17 cellular contexts compared by ENCODE assay signal in the genomic region with DNA sequence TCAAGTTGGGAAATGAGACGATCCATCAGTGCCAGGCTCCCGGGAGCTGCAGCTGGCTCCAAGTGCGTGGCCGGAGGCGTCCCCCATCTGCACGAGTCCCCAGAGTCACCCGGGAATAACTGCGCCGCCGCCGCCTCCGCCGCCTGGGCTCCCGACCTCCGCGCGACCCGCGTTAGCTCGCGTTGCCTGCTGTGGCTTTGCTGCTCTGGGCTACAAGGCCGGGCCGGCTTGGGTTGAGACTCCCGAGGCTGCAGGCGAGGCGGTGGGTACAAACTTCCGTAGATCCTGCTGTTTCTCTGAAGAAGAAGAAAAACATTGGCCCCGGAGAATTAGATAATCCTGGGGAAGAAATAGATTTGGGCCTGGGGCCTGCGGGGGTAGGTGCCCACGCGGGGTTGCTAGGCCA. TPM values are rescaled to one million over a fixed set of nuclear protein-coding genes. Genes with fewer than 3 reads are reported as not detected.
A peak's percentile ranks its signal among the peaks of the same experiment; 100 is the strongest.
DNase-seq lines count a peak whose midpoint lies in the region; ATAC-seq and TF ChIP-seq lines count a peak whose summit lies in the region.
"Had no signal": no experiment of that assay in that cellular context is flagged by ENCODE, and none has a peak within 500 bp of the region (broad histone marks: within the 10 kb centered on the region; RNA-seq: fewer than 3 reads in every experiment).

No MANE protein-coding gene starts in this region.

- H3K4me3 ChIP-seq in SK-N-SH (ENCODE audit: low read depth in 2 of 2, low read length in 1 of 2) (no peak overlapping the region), brain microvascular endothelial cell (ENCODE audit: low read depth, low read length) (peak overlapping the region; percentile 36), smooth muscle cell (peak overlapping the region; percentile 15)
- H3K4me3 ChIP-seq: HAP-1 had no signal

- H3K4me2 ChIP-seq in SK-N-SH (no peak overlapping the region), smooth muscle cell (peak overlapping the region; percentile 74)

- H3K79me2 ChIP-seq in SK-N-SH (ENCODE audit: insufficient read depth), result no peaks in the 10 kb centered on the region
- H3K79me2 ChIP-seq in smooth muscle cell (ENCODE audit: low read depth), result no peaks in the 10 kb centered on the region

- DNase-seq in SK-N-SH (peak; percentile 15), brain microvascular endothelial cell (no peak), iPS-NIHi11 (ENCODE audit: low spot score) (peak; percentile 38), smooth muscle cell (lab: John Stamatoyannopoulos, UW; ENCODE audit: unreplicated experiment) (no peak), GDM1 (lab: John Stamatoyannopoulos, UW) (no peak)
- DNase-seq: effector CD8-positive, alpha-beta T cell; foreskin keratinocyte; KG1; left colon; NCI-H146; NCI-H446 treated with DMSO at 0.1 percent for 48 hours; stimulated activated naive CD4-positive, alpha-beta T cell had no signal

- no peak overlapping the region for H3K27ac ChIP-seq in SK-N-SH (ENCODE audit: low read depth in 2 of 2, low read length in 1 of 2)
- no peak overlapping the region for H3K27ac ChIP-seq in brain microvascular endothelial cell
- no peak overlapping the region for H3K27ac ChIP-seq in smooth muscle cell (ENCODE audit: low read depth)
- H3K27ac ChIP-seq: foreskin keratinocyte had no signal

- no peaks in the 10 kb centered on the region for H3K9me2 ChIP-seq in SK-N-SH

- H3F3A ChIP-seq in SK-N-SH (replicated peaks; ENCODE audit: insufficient read depth) (no peaks in the 10 kb centered on the region), smooth muscle cell (ENCODE audit: low read depth) (no peaks in the 10 kb centered on the region)

- no peak for TF ChIP-seq RAD21 in SK-N-SH (IDR thresholded peaks at IDR 0.05; ENCODE audit: low read length)

- WGBS in SK-N-SH (ENCODE audit: low lambda C conversion rate), result 91% methylated on average over 22 of the region's 31 CpGs
- WGBS in smooth muscle cell (ENCODE audit: low lambda C conversion rate), result 21% methylated on average over 31 of the region's 31 CpGs

- H4K20me1 ChIP-seq in SK-N-SH (ENCODE audit: insufficient read depth), result no peaks in the 10 kb centered on the region
- no peaks in the 10 kb centered on the region for H4K20me1 ChIP-seq in smooth muscle cell (ENCODE audit: low read depth)

- H2AFZ ChIP-seq in SK-N-SH (ENCODE audit: low read depth) (no peak overlapping the region), smooth muscle cell (ENCODE audit: low read depth) (no peak overlapping the region)

- H3K4me1 ChIP-seq in SK-N-SH (ENCODE audit: control insufficient read depth in 1 of 2, insufficient read depth in 2 of 2, low read depth in 1 of 2, low read length in 1 of 2) (no peaks in the 10 kb centered on the region), smooth muscle cell (ENCODE audit: low read depth) (no peaks in the 10 kb centered on the region)
- H3K4me1 ChIP-seq: foreskin keratinocyte, HAP-1 had no signal

- CTCF ChIA-PET in SK-N-SH (lab: Yijun Ruan, JAX), result interaction anchor here (2.1 kb wide), 1 partner anchor 103 kb away, joined by 6 read pairs; no protein-coding TSS in a partner anchor

- H3K27me3 ChIP-seq in SK-N-SH (ENCODE audit: insufficient read depth), result no peaks in the 10 kb centered on the region
- H3K27me3 ChIP-seq in brain microvascular endothelial cell (replicated peaks), result peaks cover 55% of the 10 kb centered on the region
- peaks cover 89% of the 10 kb centered on the region for H3K27me3 ChIP-seq in smooth muscle cell (ENCODE audit: low read depth)

- ATAC-seq in SK-N-SH treated with all-trans-retinoic acid at 6 μM for 48 hours (no peak), GM18909 (IDR thresholded peaks at IDR 0.05; ENCODE audit: poor library complexity, unreplicated experiment) (no peak), HG03139 (IDR thresholded peaks at IDR 0.05; ENCODE audit: unreplicated experiment) (no peak)
- ATAC-seq: foreskin keratinocyte, left colon had no signal

- POLR2A ChIA-PET in SK-N-SH (lab: Yijun Ruan, JAX), result no interaction called here

- H3K9ac ChIP-seq in SK-N-SH, result no peak overlapping the region
- no peak overlapping the region for H3K9ac ChIP-seq in smooth muscle cell (ENCODE audit: low read depth)

- in situ Hi-C loops in brain microvascular endothelial cell (cut with HindIII; ENCODE audit: low pct_ligation_motif_present, low sequenced_read_pairs), result no loop called here

- H3K9me3 ChIP-seq in SK-N-SH, result no peaks in the 10 kb centered on the region
- H3K9me3 ChIP-seq in smooth muscle cell (replicated peaks; ENCODE audit: low read depth), result no peaks in the 10 kb centered on the region
- H3K9me3 ChIP-seq: HAP-1 had no signal

- TF ChIP-seq CTCF in SK-N-SH (IDR thresholded peaks at IDR 0.05) (no peak), brain microvascular endothelial cell (IDR thresholded peaks at IDR 0.05; ENCODE audit: low read depth, low read length, missing control alignments) (no peak), smooth muscle cell (IDR thresholded peaks at IDR 0.05; ENCODE audit: borderline replicate concordance, insufficient read depth, poor library complexity, severe bottlenecking) (no peak)

- H3K36me3 ChIP-seq in SK-N-SH (replicated peaks in 1 of 2; ENCODE audit: control insufficient read depth in 1 of 2, insufficient read depth in 2 of 2, low read length in 1 of 2), result no peaks in the 10 kb centered on the region
- no peaks in the 10 kb centered on the region for H3K36me3 ChIP-seq in brain microvascular endothelial cell (replicated peaks)
- no peaks in the 10 kb centered on the region for H3K36me3 ChIP-seq in smooth muscle cell (ENCODE audit: low read depth)
- H3K36me3 ChIP-seq: HAP-1 had no signal

- TF ChIP-seq EP300 in SK-N-SH (IDR thresholded peaks at IDR 0.05; ENCODE audit: borderline replicate concordance in 1 of 2, low read depth in 1 of 2, low read length in 1 of 2), result no peak

TF ChIP-seq in SK-N-SH, 30 proteins besides CTCF, POLR2A, EP300 and RAD21 (continues in another document):
- TF ChIP-seq USF1 (IDR thresholded peaks at IDR 0.05; ENCODE audit: borderline replicate concordance, low read depth) (no peak), NFIC (IDR thresholded peaks at IDR 0.05; ENCODE audit: borderline replicate concordance) (no peak), IRF3 (IDR thresholded peaks at IDR 0.05; ENCODE audit: low read depth, low read length) (no peak)
- TF ChIP-seq, protein P1, sequence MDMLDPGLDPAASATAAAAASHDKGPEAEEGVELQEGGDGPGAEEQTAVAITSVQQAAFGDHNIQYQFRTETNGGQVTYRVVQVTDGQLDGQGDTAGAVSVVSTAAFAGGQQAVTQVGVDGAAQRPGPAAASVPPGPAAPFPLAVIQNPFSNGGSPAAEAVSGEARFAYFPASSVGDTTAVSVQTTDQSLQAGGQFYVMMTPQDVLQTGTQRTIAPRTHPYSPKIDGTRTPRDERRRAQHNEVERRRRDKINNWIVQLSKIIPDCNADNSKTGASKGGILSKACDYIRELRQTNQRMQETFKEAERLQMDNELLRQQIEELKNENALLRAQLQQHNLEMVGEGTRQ (IDR thresholded peaks at IDR 0.05; ENCODE audit: borderline replicate concordance, low read depth, low read length), result no peak

TF ChIP-seq in SK-N-SH treated with all-trans-retinoic acid at 6 μM for 48 hours, 23 proteins besides CTCF, POLR2A, EP300 and RAD21 (continues in another document):
- TF ChIP-seq ZNF8 (CRISPR knock-in tag; IDR thresholded peaks at IDR 0.05), result no peak
- TF ChIP-seq TSHZ2 (CRISPR knock-in tag; IDR thresholded peaks at IDR 0.05), result no peak
- no peak for TF ChIP-seq POU6F1 (CRISPR knock-in tag; IDR thresholded peaks at IDR 0.05; ENCODE audit: borderline replicate concordance, low read depth)
- TF ChIP-seq RARB (CRISPR knock-in tag; IDR thresholded peaks at IDR 0.05), result no peak
- TF ChIP-seq ZNF565 (CRISPR knock-in tag; conservative IDR thresholded peaks at IDR 0.05; ENCODE audit: low read depth), result no peak
- no peak for TF ChIP-seq GLIS3 (CRISPR knock-in tag; IDR thresholded peaks at IDR 0.05)
- TF ChIP-seq ZFP3 (CRISPR knock-in tag; IDR thresholded peaks at IDR 0.05), result no peak
- no peak for TF ChIP-seq ISL1 (CRISPR knock-in tag; IDR thresholded peaks at IDR 0.05)
- TF ChIP-seq PPARA (CRISPR knock-in tag; IDR thresholded peaks at IDR 0.05; ENCODE audit: borderline replicate concordance), result no peak

RNA-seq across cellular contexts. Expression of gene LAMP5, which starts 7.4 kb away (rescaled TPM):
- polyA plus RNA-seq in SK-N-SH (2012; rRNA removed) (4.8 and 10.1 TPM in 2 replicates), smooth muscle cell (27.7 and 40.5 TPM in 2 replicates)
- 7.1 and 11.5 TPM in 2 replicates for polyA plus RNA-seq in SK-N-SH (2012; cell fraction: cytosol; rRNA removed)
- 5.4 and 8.7 TPM in 2 replicates for polyA plus RNA-seq in SK-N-SH (2012; cell fraction: nucleus; rRNA removed)
- 38.6 and 44.4 TPM in 2 replicates for total RNA-seq in smooth muscle cell
- total RNA-seq: activated T-helper 2 cell treated with anti-CD3 and anti-CD28 coated beads, Interferon-gamma antibody, Interleukin-2, Interleukin-4, amounts not matched to agents 10 μg/mL and 5 μg/mL and 100 μg/mL, durations not matched to agents 14 hours and 24 hours and 36 hours; foreskin keratinocyte had no signal
- polyA plus RNA-seq: foreskin keratinocyte had no signal

Comparison
In these comparisons a context has a peak if more than half of its experiments do, and no peak if none do; other contexts are left out.
1. DNase-seq: peak in SK-N-SH (single experiment) and iPS-NIHi11 (single experiment); none in brain microvascular endothelial cell (single experiment), smooth muscle cell (single experiment) and GDM1 (single experiment).
2. H3K4me3 ChIP-seq: peak in brain microvascular endothelial cell (single experiment) and smooth muscle cell (single experiment); none in SK-N-SH (0 of 2).